ENCODE assay signal across 16 cellular contexts in the genomic region with DNA sequence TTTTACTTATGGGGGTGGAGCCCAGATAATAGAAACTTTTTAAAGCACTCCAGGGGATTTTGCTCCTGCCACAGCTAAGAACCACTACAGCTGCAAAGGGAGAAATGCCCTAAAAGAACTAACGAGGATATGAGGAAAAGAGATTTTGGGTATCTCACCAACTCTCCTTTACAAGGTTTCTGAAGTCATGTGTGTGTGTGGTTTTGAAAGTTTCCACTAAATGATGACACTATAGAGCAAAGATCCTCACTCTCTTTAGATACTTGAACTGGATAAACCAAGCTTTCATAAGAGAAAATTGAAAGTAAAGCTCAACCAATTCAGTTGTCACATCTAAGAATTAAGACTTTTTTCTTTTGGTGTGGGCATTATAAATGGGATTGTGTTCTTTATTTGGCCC.
"Had no signal": no experiment of that assay in that cellular context is flagged by ENCODE, and none has a peak within 500 bp of the region (broad histone marks: within the 10 kb centered on the region; RNA-seq: fewer than 3 reads in every experiment).

No MANE protein-coding gene starts in this region.

- H3K4me1 ChIP-seq: suprapubic skin had no signal

- H3K4me3 ChIP-seq: suprapubic skin had no signal

- H3K4me3 Mint-ChIP-seq: activated naive CD8-positive, alpha-beta T cell; activated T-cell treated with anti-CD3 and anti-CD28 coated beads, Interleukin-2, amount 50 U/mL, for 4 hours; dendritic cell treated with granulocyte-macrophage colony-stimulating factor and Interleukin-4, amounts not matched to agents 40 ng/mL and 50 ng/mL, for 4 days; natural killer cell; type B pancreatic cell had no signal

- H3K4me1 Mint-ChIP-seq: natural killer cell had no signal

- H3K27me3 Mint-ChIP-seq: activated naive CD8-positive, alpha-beta T cell; dendritic cell treated with granulocyte-macrophage colony-stimulating factor and Interleukin-4, amounts not matched to agents 40 ng/mL and 50 ng/mL, for 4 days; type B pancreatic cell had no signal

- ATAC-seq: activated CD4-positive, CD25-positive, alpha-beta regulatory T cell treated with anti-CD3 and anti-CD28 coated beads, Interleukin-2, amount 50 U/mL, for 24 hours; activated T-cell treated with anti-CD3 and anti-CD28 coated beads, Interleukin-2, amount 50 U/mL, for 4 hours; natural killer cell; stimulated activated naive CD8-positive, alpha-beta T cell treated with anti-CD3 and anti-CD28 coated beads, Interleukin-15, Interleukin-2, amounts not matched to agents 100 U/mL and 50 U/mL, for 24 hours had no signal

- H3K9me3 ChIP-seq: suprapubic skin had no signal

- H3K27ac ChIP-seq: brain microvascular endothelial cell, suprapubic skin had no signal

- H3K27ac Mint-ChIP-seq: activated naive CD8-positive, alpha-beta T cell; dendritic cell treated with granulocyte-macrophage colony-stimulating factor and Interleukin-4, amounts not matched to agents 40 ng/mL and 50 ng/mL, for 4 days; natural killer cell; type B pancreatic cell had no signal

- DNase-seq: activated CD4-positive, alpha-beta T cell treated with anti-CD3 and anti-CD28 coated beads, Interleukin-2, amount 50 U/mL, for 4 hours; activated gamma-delta T cell; activated T-cell treated with anti-CD3 and anti-CD28 coated beads, Interleukin-2, amount 50 U/mL, for 4 hours; amygdala; brain microvascular endothelial cell; foreskin melanocyte; head of caudate nucleus; natural killer cell; stimulated activated CD4-positive, alpha-beta T cell treated with anti-CD3 and anti-CD28 coated beads, Interleukin-4, amount 100 ng/mL, for 1 hour; stimulated activated CD8-positive, alpha-beta memory T cell treated with anti-CD3 and anti-CD28 coated beads, Interleukin-4, amount 100 ng/mL, for 48 hours; stimulated activated naive CD8-positive, alpha-beta T cell treated with anti-CD3 and anti-CD28 coated beads, Interleukin-15, Interleukin-2, amounts not matched to agents 100 U/mL and 50 U/mL, for 24 hours had no signal

- H3K36me3 Mint-ChIP-seq: activated naive CD8-positive, alpha-beta T cell; natural killer cell; type B pancreatic cell had no signal

- H3K27me3 ChIP-seq: brain microvascular endothelial cell, suprapubic skin had no signal

- H3K36me3 ChIP-seq: brain microvascular endothelial cell, suprapubic skin had no signal
